In the genomic region with DNA sequence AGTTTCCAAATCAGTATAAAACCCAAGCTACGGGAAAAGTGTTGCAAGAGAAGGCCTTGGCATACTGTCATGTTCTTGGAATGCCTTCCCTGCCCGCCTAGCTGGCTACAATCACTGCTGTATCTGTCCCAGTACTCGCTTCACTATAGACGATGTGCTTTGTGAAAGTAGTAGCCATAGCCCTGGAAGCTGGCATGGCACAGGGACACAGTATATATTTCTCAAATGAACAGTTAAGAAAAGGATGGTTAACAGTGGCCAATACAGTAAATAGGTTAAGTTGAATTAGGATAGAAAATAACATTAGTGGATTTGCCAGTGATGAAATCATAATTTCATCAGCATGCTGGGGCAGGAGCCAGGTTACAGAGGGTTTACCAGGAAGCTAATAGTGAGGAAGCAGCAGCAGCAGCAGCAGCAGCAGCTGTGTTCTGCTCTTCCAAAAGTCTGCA, we compare ENCODE assay signal across 12 cellular contexts.
A peak's percentile ranks its signal among the peaks of the same experiment; 100 is the strongest.
DNase-seq lines count a peak whose midpoint lies in the region; ATAC-seq and TF ChIP-seq lines count a peak whose summit lies in the region.
"Had no signal": no experiment of that assay in that cellular context is flagged by ENCODE, and none has a peak within 500 bp of the region (broad histone marks: within the 10 kb centered on the region; RNA-seq: fewer than 3 reads in every experiment).

No MANE protein-coding gene starts in this region.

- POLR2A ChIA-PET in GM10248 (lab: Yijun Ruan, JAX): no interaction called here

- no peaks in the 10 kb centered on the region for H3K36me3 ChIP-seq in lower lobe of right lung

- H3K36me3 Mint-ChIP-seq in chondrocyte (ENCODE audit: low read depth): peaks cover 1% of the 10 kb centered on the region

- H3K27ac ChIP-seq in lower lobe of right lung: no peak overlapping the region

- CTCF ChIA-PET in GM10248 (lab: Yijun Ruan, JAX): interaction anchor here (0.7 kb wide), 1 partner anchor 29 kb away, joined by 3 read pairs; no protein-coding TSS in a partner anchor

- ATAC-seq in Right ventricle myocardium inferior (peak; percentile 90), lower lobe of right lung (peak; percentile 35 to 45), HG03097 (IDR thresholded peaks at IDR 0.05; ENCODE audit: low FRiP score, unreplicated experiment) (no peak)
- ATAC-seq: GM12878 had no signal

- no peaks in the 10 kb centered on the region for H3K27me3 Mint-ChIP-seq in chondrocyte (ENCODE audit: low read depth)
- H3K27me3 Mint-ChIP-seq: type B pancreatic cell had no signal

- no peak overlapping the region for H3K4me3 ChIP-seq in lower lobe of right lung
- H3K4me3 ChIP-seq: GM12878 had no signal

- TF ChIP-seq CTCF in chondrocyte (IDR thresholded peaks at IDR 0.05): no peak
- TF ChIP-seq CTCF in lower lobe of right lung (IDR thresholded peaks at IDR 0.05): no peak
- TF ChIP-seq CTCF in GM10248 (IDR thresholded peaks at IDR 0.05; ENCODE audit: control extremely low read depth, extremely low read depth, low read depth, missing control alignments): no peak

- no peaks in the 10 kb centered on the region for H3K27me3 ChIP-seq in lower lobe of right lung (ENCODE audit: low read depth)

- intact Hi-C loops in Right ventricle myocardium inferior (cut with DNase I) (no loop called here), cardiac septum (cut with DNase I) (no loop called here), lower lobe of right lung (cut with DNase I) (no loop called here)

- H3K27ac Mint-ChIP-seq in chondrocyte (ENCODE audit: unreplicated experiment): peak overlapping the region; percentile 93
- H3K27ac Mint-ChIP-seq: type B pancreatic cell had no signal

- H3K9me3 ChIP-seq in lower lobe of right lung: no peaks in the 10 kb centered on the region

- H3K4me3 Mint-ChIP-seq in chondrocyte (ENCODE audit: unreplicated experiment): no peak overlapping the region
- H3K4me3 Mint-ChIP-seq: type B pancreatic cell had no signal

- peaks cover 11% of the 10 kb centered on the region for H3K4me1 Mint-ChIP-seq in chondrocyte (ENCODE audit: low read depth)

- DNase-seq in Right ventricle myocardium inferior (ENCODE audit: missing footprints): no peak
- DNase-seq in cardiac septum (ENCODE audit: low spot score): no peak
- DNase-seq in chondrocyte (ENCODE audit: low spot score): no peak
- DNase-seq in lower lobe of right lung: no peak
- DNase-seq in NCI-H2171 (lab: John Stamatoyannopoulos, UW): no peak
- no peak for DNase-seq in GM10248 (ENCODE audit: extremely low spot score)
- DNase-seq in kidney glomerular epithelial cell (lab: John Stamatoyannopoulos, UW): no peak
- DNase-seq: islet precursor cell, NCI-H1694 had no signal

- H3K9me3 Mint-ChIP-seq in chondrocyte (ENCODE audit: low read depth): no peaks in the 10 kb centered on the region

- no peaks in the 10 kb centered on the region for H3K4me1 ChIP-seq in lower lobe of right lung
